In the genomic region with DNA sequence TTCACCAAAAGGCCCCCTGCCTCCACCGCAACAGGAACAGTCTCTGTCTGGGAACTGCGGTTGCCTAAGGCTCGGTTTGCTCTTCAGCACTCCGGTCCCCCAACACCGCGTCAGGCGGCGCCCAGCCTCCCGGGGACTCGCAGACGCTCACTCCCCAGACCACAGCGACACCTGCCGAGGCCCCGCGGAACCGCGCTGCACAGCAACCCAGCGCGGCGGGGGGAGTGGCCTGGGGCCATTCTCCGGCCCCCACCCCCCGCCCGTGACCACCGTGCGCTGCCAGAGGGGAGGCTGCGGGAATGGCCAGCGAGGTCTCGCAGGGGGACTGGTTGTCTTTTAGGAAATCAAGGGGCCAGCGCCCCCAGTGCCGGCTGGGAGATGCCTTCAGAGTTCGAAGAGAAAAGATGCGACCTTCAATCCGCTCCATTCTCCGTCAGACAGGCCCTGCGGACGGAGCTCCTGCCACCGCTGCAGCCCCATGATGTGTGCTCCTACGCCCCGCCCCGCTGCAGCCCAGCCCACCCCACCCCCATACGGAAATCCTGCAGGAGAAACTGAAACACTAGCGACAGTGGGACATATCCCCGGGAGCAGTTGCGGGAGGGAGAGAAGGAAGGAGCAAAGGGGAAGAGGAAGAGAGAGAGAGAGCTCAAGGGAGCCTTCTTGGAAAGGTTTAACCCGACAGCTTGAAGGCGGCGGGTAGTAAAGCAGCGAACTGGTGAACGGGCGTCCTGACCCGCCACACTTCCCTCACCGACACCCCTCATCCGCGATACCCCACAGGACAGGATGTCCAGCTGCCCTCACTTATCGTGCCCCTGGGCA, we compare ENCODE assay signal across 8 cellular contexts.
DNase-seq lines count a peak whose midpoint lies in the region; ATAC-seq and TF ChIP-seq lines count a peak whose summit lies in the region.

No MANE protein-coding gene starts in this region.

- POLR2A ChIA-PET in A673 (lab: Charles Lee; ENCODE audit: low non-redundant PET) = interaction anchor here (0.6 kb wide), 1 partner anchor 219 kb away, joined by 10 read pairs; no protein-coding TSS in a partner anchor

- no TSS peak for BruUV-seq in A673 (replicated peaks; lab: Mats Ljungman, UMichigan)

- DNase-seq in A673 (ENCODE audit: low spot score) = peak; percentile 87
- DNase-seq in NCI-H2171 treated with DMSO at 0.1 percent for 48 hours (lab: John Stamatoyannopoulos, UW) = peak; percentile 41
- DNase-seq in activated CD4-positive, CD25-positive, alpha-beta regulatory T cell treated with anti-CD3 and anti-CD28 coated beads, Interleukin-2, amount 50 U/mL, for 72 hours = peak; percentile 87
- peak; percentile 26 to 27 for DNase-seq in cerebellar nuclear complex (lab: John Stamatoyannopoulos, UW)
- peak; percentile 85 for DNase-seq in kidney glomerular epithelial cell (lab: John Stamatoyannopoulos, UW)
- peak; percentile 90 for DNase-seq in stimulated activated CD4-positive, alpha-beta T cell treated with anti-CD3 and anti-CD28 coated beads, Interleukin-15, amount 100 ng/mL, for 24 hours

- no peaks in the 10 kb centered on the region for H3K36me3 ChIP-seq in A673 (ENCODE audit: insufficient read depth, low read length, poor library complexity, severe bottlenecking)

- H3K9me3 ChIP-seq in A673 (ENCODE audit: low read depth, low read length, poor library complexity, severe bottlenecking) = no peaks in the 10 kb centered on the region

- ATAC-seq in GM18520 (IDR thresholded peaks at IDR 0.05; ENCODE audit: unreplicated experiment) (peak; percentile 94), HG03095 (IDR thresholded peaks at IDR 0.05; ENCODE audit: unreplicated experiment) (peak; percentile 98)

- H3K27ac ChIP-seq in A673 (ENCODE audit: low read depth, low read length, poor library complexity, severe bottlenecking) = no peak overlapping the region

- TF ChIP-seq CTCF in A673 (conservative IDR thresholded peaks at IDR 0.05; ENCODE audit: low read depth, low read length) = peak; percentile 99

- CTCF ChIA-PET in A673 (lab: Charles Lee) = interaction anchor here (0.6 to 0.9 kb wide), 5 partner anchors 32 to 832 kb away, joined by 3 to 7 read pairs (median 3); no protein-coding TSS in a partner anchor

- peaks cover 5% of the 10 kb centered on the region for H3K4me1 ChIP-seq in A673 (ENCODE audit: insufficient read depth, low read length, poor library complexity, severe bottlenecking)

- H3K4me3 ChIP-seq in A673 (ENCODE audit: low read depth, low read length, poor library complexity, severe bottlenecking) = peak overlapping the region; percentile 61

- peaks cover 18% of the 10 kb centered on the region for H3K27me3 ChIP-seq in A673 (replicated peaks; ENCODE audit: insufficient read depth, low read depth, low read length, poor library complexity)

- intact Hi-C loops in A673 (cut with micrococcal nuclease; ENCODE audit: unreplicated experiment) = loop anchor here (5.0 to 10.0 kb wide), 5 partner anchors 81 to 1298 kb away; partner anchors contain the start of genes DNAH11 and SP8

Comparison
In these comparisons a context has a peak if more than half of its experiments do, and no peak if none do; other contexts are left out.
1. DNase-seq: peak in every context shown above with its lines; median percentile 90 in stimulated activated CD4-positive, alpha-beta T cell treated with anti-CD3 and anti-CD28 coated beads, Interleukin-15, amount 100 ng/mL, for 24 hours; 87 in A673; 87 in activated CD4-positive, CD25-positive, alpha-beta regulatory T cell treated with anti-CD3 and anti-CD28 coated beads, Interleukin-2, amount 50 U/mL, for 72 hours; 85 in kidney glomerular epithelial cell; 41 in NCI-H2171 treated with DMSO at 0.1 percent for 48 hours; 26 in cerebellar nuclear complex.